ENCODE assay signal across 15 cellular contexts in the genomic region with DNA sequence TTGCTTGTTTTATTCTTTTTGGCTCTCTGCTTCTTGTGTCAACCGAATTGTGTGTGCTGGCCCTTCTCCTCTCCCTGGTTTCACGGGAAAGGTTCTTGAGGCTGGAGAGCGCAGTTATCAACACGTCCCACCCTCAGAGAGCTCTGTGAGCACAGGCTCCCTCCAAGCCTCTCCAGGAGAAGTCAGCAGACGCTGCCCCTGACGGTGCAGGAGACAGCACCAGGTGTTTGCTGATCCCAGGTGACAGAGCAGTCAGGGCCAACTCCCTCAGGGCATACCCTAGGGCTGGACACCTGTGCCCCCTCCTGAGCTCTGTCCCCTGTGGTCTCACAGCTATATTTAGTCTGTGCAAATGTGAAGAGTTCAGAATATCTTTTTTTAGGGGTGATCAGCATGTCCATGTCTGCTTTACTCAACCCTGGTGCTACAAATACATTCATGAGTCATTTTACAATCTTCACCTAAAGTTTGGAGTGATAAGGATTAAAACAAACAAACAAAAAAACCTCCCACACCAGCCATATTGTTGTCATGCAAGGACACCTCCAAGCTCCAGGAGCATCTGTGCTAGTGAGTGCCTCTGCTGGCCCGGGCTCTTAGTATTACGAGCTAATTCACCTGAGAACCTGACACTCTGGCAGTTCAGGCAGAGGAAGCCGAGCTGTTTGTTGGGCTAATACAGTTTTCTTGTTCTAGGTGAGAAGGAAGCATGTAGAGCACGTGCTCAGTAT.
"Had no signal": no experiment of that assay in that cellular context is flagged by ENCODE, and none has a peak within 500 bp of the region (broad histone marks: within the 10 kb centered on the region; RNA-seq: fewer than 3 reads in every experiment).

No MANE protein-coding gene starts in this region.

- H3K4me1 Mint-ChIP-seq: naive B cell had no signal

- H3K27ac Mint-ChIP-seq: stimulated activated naive CD8-positive, alpha-beta T cell treated with anti-CD3 and anti-CD28 coated beads, Interleukin-15, amount 100 ng/mL, for 72 hours had no signal

- DNase-seq: activated CD4-positive, alpha-beta T cell treated with anti-CD3 and anti-CD28 coated beads, Interleukin-2, amount 50 U/mL, for 1 hour; activated CD4-positive, CD25-positive, alpha-beta regulatory T cell; activated CD8-positive, alpha-beta memory T cell treated with anti-CD3 and anti-CD28 coated beads for 24 hours; activated naive CD4-positive, alpha-beta T cell; aorta; erythroblast; left cardiac atrium; naive B cell; pancreas; sigmoid colon; stimulated activated CD4-positive, alpha-beta T cell treated with anti-CD3 and anti-CD28 coated beads, Interleukin-1b, Interleukin-23, amount 100 ng/mL, for 48 hours; stimulated activated naive CD8-positive, alpha-beta T cell treated with anti-CD3 and anti-CD28 coated beads, Interleukin-15, amount 100 ng/mL, for 72 hours; upper lobe of left lung had no signal

- H3K9me3 ChIP-seq: breast epithelium, gastroesophageal sphincter, pancreas, sigmoid colon, upper lobe of left lung had no signal

- H3K4me1 ChIP-seq: breast epithelium, pancreas, sigmoid colon, upper lobe of left lung had no signal

- H3K27me3 ChIP-seq: breast epithelium, gastroesophageal sphincter, pancreas, sigmoid colon, upper lobe of left lung had no signal

- H3K27me3 Mint-ChIP-seq: naive B cell; stimulated activated naive CD8-positive, alpha-beta T cell treated with anti-CD3 and anti-CD28 coated beads, Interleukin-15, amount 100 ng/mL, for 72 hours had no signal

- H3K4me3 Mint-ChIP-seq: naive B cell; stimulated activated naive CD8-positive, alpha-beta T cell treated with anti-CD3 and anti-CD28 coated beads, Interleukin-15, amount 100 ng/mL, for 72 hours had no signal

- H3K36me3 ChIP-seq: breast epithelium, gastroesophageal sphincter, pancreas, sigmoid colon, upper lobe of left lung had no signal

- H3K9me3 Mint-ChIP-seq: stimulated activated naive CD8-positive, alpha-beta T cell treated with anti-CD3 and anti-CD28 coated beads, Interleukin-15, amount 100 ng/mL, for 72 hours had no signal

- H3K4me3 ChIP-seq: breast epithelium, gastroesophageal sphincter, pancreas, sigmoid colon, upper lobe of left lung had no signal

- ATAC-seq: gastroesophageal sphincter; stimulated activated naive CD8-positive, alpha-beta T cell treated with anti-CD3 and anti-CD28 coated beads, Interleukin-15, amount 100 ng/mL, for 72 hours had no signal

- H3K27ac ChIP-seq: breast epithelium, gastroesophageal sphincter, pancreas, sigmoid colon, upper lobe of left lung had no signal
